Comparison of ENCODE assay signal across 10 cellular contexts in genomic region chr3:183275418-183275817, GRCh38. TPM values are rescaled to one million over a fixed set of nuclear protein-coding genes. Genes with fewer than 3 reads are reported as not detected.
A peak's percentile ranks its signal among the peaks of the same experiment; 100 is the strongest.
DNase-seq lines count a peak whose midpoint lies in the region; ATAC-seq, FAIRE-seq and TF ChIP-seq lines count a peak whose summit lies in the region.
"Had no signal": no experiment of that assay in that cellular context is flagged by ENCODE, and none has a peak within 500 bp of the region (broad histone marks: within the 10 kb centered on the region; RNA-seq: fewer than 3 reads in every experiment).

No MANE protein-coding gene starts in this region.

- no peaks in the 10 kb centered on the region for H3K36me3 ChIP-seq in GM23248 (ENCODE audit: low read depth)

- in situ Hi-C loops in GM23248 (cut with MboI): no loop called here

- H3K9ac ChIP-seq in GM23248: no peak overlapping the region

- H3K4me3 Mint-ChIP-seq in central memory CD8-positive, alpha-beta T cell: no peak overlapping the region
- H3K4me3 Mint-ChIP-seq in naive thymus-derived CD8-positive, alpha-beta T cell: no peak overlapping the region
- no peak overlapping the region for H3K4me3 Mint-ChIP-seq in activated CD4-positive, alpha-beta memory T cell treated with anti-CD3 and anti-CD28 coated beads, Interleukin-2, amount 10 ng/mL, durations not matched to agents 7 days and 5 days

- no peaks in the 10 kb centered on the region for H3K9me3 ChIP-seq in GM23248 (ENCODE audit: low read depth)

- DNase-seq in GM23248 (peak; percentile 41), NCI-H2107 (lab: John Stamatoyannopoulos, UW) (peak; percentile 87), H54 (ENCODE audit: insufficient read length, low spot score) (no peak)
- DNase-seq in central memory CD8-positive, alpha-beta T cell (ENCODE audit: low spot score in 2 of 2): no peak
- peak in 3 of 10 donors; percentile 18 to 47 (median 38) for DNase-seq in naive thymus-derived CD8-positive, alpha-beta T cell
- no peak for DNase-seq in activated CD4-positive, alpha-beta memory T cell treated with anti-CD3 and anti-CD28 coated beads, Interleukin-2, amount 10 ng/mL, durations not matched to agents 7 days and 5 days
- DNase-seq: activated naive CD4-positive, alpha-beta T cell treated with Interleukin-2 at 50 U/mL for 16 hours; SHP77 treated with DMSO at 0.1 percent for 48 hours; stimulated activated CD4-positive, alpha-beta T cell treated with anti-CD3 and anti-CD28 coated beads, Interleukin-4, amount 100 ng/mL, for 1 hour had no signal

- H3K27me3 ChIP-seq in GM23248 (replicated peaks; ENCODE audit: insufficient read depth): no peaks in the 10 kb centered on the region

- H3K27ac Mint-ChIP-seq in central memory CD8-positive, alpha-beta T cell (ENCODE audit: low read depth): no peak overlapping the region
- peak overlapping the region in 2 of 10 donors; percentile 5 to 8 for H3K27ac Mint-ChIP-seq in naive thymus-derived CD8-positive, alpha-beta T cell
- H3K27ac Mint-ChIP-seq in activated CD4-positive, alpha-beta memory T cell treated with anti-CD3 and anti-CD28 coated beads, Interleukin-2, amount 10 ng/mL, durations not matched to agents 7 days and 5 days: no peak overlapping the region

- no peaks in the 10 kb centered on the region for H3K9me3 Mint-ChIP-seq in central memory CD8-positive, alpha-beta T cell
- H3K9me3 Mint-ChIP-seq in naive thymus-derived CD8-positive, alpha-beta T cell: no peaks in the 10 kb centered on the region
- no peaks in the 10 kb centered on the region for H3K9me3 Mint-ChIP-seq in activated CD4-positive, alpha-beta memory T cell treated with anti-CD3 and anti-CD28 coated beads, Interleukin-2, amount 10 ng/mL, durations not matched to agents 7 days and 5 days

- H3K4me3 ChIP-seq in GM23248: no peak overlapping the region

- H3K9me2 ChIP-seq in GM23248 (ENCODE audit: insufficient read depth): no peaks in the 10 kb centered on the region

- H3K36me3 Mint-ChIP-seq in central memory CD8-positive, alpha-beta T cell (ENCODE audit: insufficient read depth): peaks cover 3% of the 10 kb centered on the region
- no peaks in the 10 kb centered on the region for H3K36me3 Mint-ChIP-seq in naive thymus-derived CD8-positive, alpha-beta T cell
- H3K36me3 Mint-ChIP-seq in activated CD4-positive, alpha-beta memory T cell treated with anti-CD3 and anti-CD28 coated beads, Interleukin-2, amount 10 ng/mL, durations not matched to agents 7 days and 5 days (ENCODE audit: low read depth): no peaks in the 10 kb centered on the region

- TF ChIP-seq POLR2A in H54 (IDR thresholded peaks at IDR 0.05; ENCODE audit: low read depth, low read length): no peak

- H3K27ac ChIP-seq in GM23248: no peak overlapping the region

- H3F3A ChIP-seq in GM23248 (ENCODE audit: insufficient read depth): peaks cover 18% of the 10 kb centered on the region

- 45 to 48% methylated on average over 2 of the region's 2 CpGs for WGBS in GM23248 (ENCODE audit: low coverage in 1 of 2, low lambda C conversion rate in 2 of 2, missing lambda C conversion rate in 2 of 2), 2 experiments

- no peaks in the 10 kb centered on the region for H4K20me1 ChIP-seq in GM23248 (ENCODE audit: insufficient read depth)

- FAIRE-seq in H54 (lab: Jason Lieb, UNC): no peak

- H3K79me2 ChIP-seq in GM23248 (ENCODE audit: insufficient read depth): no peaks in the 10 kb centered on the region

- CTCF ChIA-PET in activated CD4-positive, alpha-beta memory T cell treated with anti-CD3 and anti-CD28 coated beads, Interleukin-2, amount 10 ng/mL, durations not matched to agents 7 days and 5 days (lab: Charles Lee): no interaction called here

- H2AFZ ChIP-seq in GM23248: no peak overlapping the region

- no peaks in the 10 kb centered on the region for H3K27me3 Mint-ChIP-seq in central memory CD8-positive, alpha-beta T cell
- no peaks in the 10 kb centered on the region for H3K27me3 Mint-ChIP-seq in naive thymus-derived CD8-positive, alpha-beta T cell
- H3K27me3 Mint-ChIP-seq in activated CD4-positive, alpha-beta memory T cell treated with anti-CD3 and anti-CD28 coated beads, Interleukin-2, amount 10 ng/mL, durations not matched to agents 7 days and 5 days: no peaks in the 10 kb centered on the region

- H3K4me2 ChIP-seq in GM23248 (ENCODE audit: unreplicated experiment): no peak overlapping the region

- POLR2A ChIA-PET in naive thymus-derived CD8-positive, alpha-beta T cell (lab: Charles Lee): interaction anchor here (0.6 kb wide), 1 partner anchor 10 kb away, joined by 3 read pairs; no protein-coding TSS in a partner anchor
- POLR2A ChIA-PET in activated CD4-positive, alpha-beta memory T cell treated with anti-CD3 and anti-CD28 coated beads, Interleukin-2, amount 10 ng/mL, durations not matched to agents 7 days and 5 days (lab: Charles Lee): no interaction called here

- ATAC-seq in central memory CD8-positive, alpha-beta T cell (replicated peaks; ENCODE audit: extremely low read depth, poor library complexity, severe bottlenecking): peak; percentile 36
- ATAC-seq in naive thymus-derived CD8-positive, alpha-beta T cell: peak; percentile 42 to 63
- ATAC-seq in GM19324 (IDR thresholded peaks at IDR 0.05; ENCODE audit: low FRiP score, unreplicated experiment): no peak

- H3K4me1 ChIP-seq in GM23248 (ENCODE audit: insufficient read depth): peaks cover 17% of the 10 kb centered on the region

- no peaks in the 10 kb centered on the region for H3K4me1 Mint-ChIP-seq in central memory CD8-positive, alpha-beta T cell
- peaks cover 0 to 11% (median 6%) of the 10 kb centered on the region in 4 donors for H3K4me1 Mint-ChIP-seq in naive thymus-derived CD8-positive, alpha-beta T cell
- peaks cover 2% of the 10 kb centered on the region for H3K4me1 Mint-ChIP-seq in activated CD4-positive, alpha-beta memory T cell treated with anti-CD3 and anti-CD28 coated beads, Interleukin-2, amount 10 ng/mL, durations not matched to agents 7 days and 5 days

RNA-seq across cellular contexts. Expression of gene B3GNT5, which starts 22.4 kb away (rescaled TPM):
- 1.3 and 2.7 TPM in 2 replicates for total RNA-seq in GM23248 (2014; rRNA removed; shearing (Covaris generic))
- 1.8 TPM in 2 replicates for polyA plus RNA-seq in GM23248 (2016; fragmentation: Nextera tagmentation; extraction: Ambion mirVana)
- total RNA-seq in naive thymus-derived CD8-positive, alpha-beta T cell: not detected
- not detected for polyA plus RNA-seq in naive thymus-derived CD8-positive, alpha-beta T cell
- total RNA-seq in activated CD4-positive, alpha-beta memory T cell treated with anti-CD3 and anti-CD28 coated beads, Interleukin-2, amount 10 ng/mL, durations not matched to agents 7 days and 5 days: under 1 TPM; 0.60 to 0.78 TPM

Comparison
In these comparisons a context has a peak if more than half of its experiments do, and no peak if none do; other contexts are left out.
1. DNase-seq: peak in GM23248 (single experiment) and NCI-H2107 (single experiment); none in central memory CD8-positive, alpha-beta T cell (0 of 2), H54 (single experiment) and activated CD4-positive, alpha-beta memory T cell treated with anti-CD3 and anti-CD28 coated beads, Interleukin-2, amount 10 ng/mL, durations not matched to agents 7 days and 5 days (single experiment).